In genomic region chr1:180250883-180251509, GRCh38 we compare ENCODE assay signal across 29 cellular contexts. TPM values are rescaled to one million over a fixed set of nuclear protein-coding genes. Genes with fewer than 3 reads are reported as not detected.
"Had no signal": no experiment of that assay in that cellular context is flagged by ENCODE, and none has a peak within 500 bp of the region (broad histone marks: within the 10 kb centered on the region; RNA-seq: fewer than 3 reads in every experiment).

No MANE protein-coding gene starts in this region.

- H3K27me3 ChIP-seq: hepatocyte, pancreas, right lobe of liver, testis, upper lobe of left lung, uterus had no signal

- H3K4me2 ChIP-seq: hepatocyte, smooth muscle cell had no signal

- H3K9me3 ChIP-seq: esophagus muscularis mucosa, gastroesophageal sphincter, heart left ventricle, pancreas, right lobe of liver, testis, tibial nerve, upper lobe of left lung, uterus had no signal

- H3K79me2 ChIP-seq: hepatocyte had no signal

- DNase-seq: central memory CD4-positive, alpha-beta T cell; effector CD8-positive, alpha-beta T cell; endodermal cell; foreskin keratinocyte; heart left ventricle; kidney; occipital lobe; stimulated activated CD4-positive, alpha-beta T cell treated with anti-CD3 and anti-CD28 coated beads, Interleukin-2, amount 100 ng/mL, for 24 hours; stimulated activated CD4-positive, alpha-beta T cell treated with anti-CD3 and anti-CD28 coated beads, Interleukin-4, amount 100 ng/mL, for 24 hours; stimulated activated naive CD8-positive, alpha-beta T cell treated with anti-CD3 and anti-CD28 coated beads, Interleukin-15, Interleukin-2, amounts not matched to agents 100 U/mL and 50 U/mL, for 24 hours; substantia nigra; testis; upper lobe of left lung; uterus had no signal

- H3K36me3 Mint-ChIP-seq: stimulated activated effector memory CD8-positive, alpha-beta T cell treated with anti-CD3 and anti-CD28 coated beads, Interleukin-12 subunit alpha, Interleukin-12 subunit beta, amount 100 ng/mL, for 72 hours had no signal

- FAIRE-seq: colon, endothelial cell of umbilical vein, kidney, pancreas had no signal

- H3K9me3 Mint-ChIP-seq: dendritic cell treated with granulocyte-macrophage colony-stimulating factor and Interleukin-4, amounts not matched to agents 40 ng/mL and 50 ng/mL, for 4 days; endodermal cell; nephron; stimulated activated effector memory CD8-positive, alpha-beta T cell treated with anti-CD3 and anti-CD28 coated beads, Interleukin-12 subunit alpha, Interleukin-12 subunit beta, amount 100 ng/mL, for 72 hours had no signal

- H3K4me3 ChIP-seq: esophagus muscularis mucosa, gastroesophageal sphincter, heart left ventricle, hepatocyte, pancreas, right lobe of liver, smooth muscle cell, testis, tibial nerve, upper lobe of left lung, uterus had no signal

- H3K4me1 ChIP-seq: esophagus muscularis mucosa, foreskin keratinocyte, gastroesophageal sphincter, heart left ventricle, right lobe of liver, testis, tibial nerve, upper lobe of left lung, uterus had no signal

- H3K36me3 ChIP-seq: esophagus muscularis mucosa, gastroesophageal sphincter, heart left ventricle, pancreas, right lobe of liver, tibial nerve, upper lobe of left lung, uterus had no signal

- H3K4me3 Mint-ChIP-seq: dendritic cell treated with granulocyte-macrophage colony-stimulating factor and Interleukin-4, amounts not matched to agents 40 ng/mL and 50 ng/mL, for 4 days; endodermal cell; nephron; stimulated activated effector memory CD8-positive, alpha-beta T cell treated with anti-CD3 and anti-CD28 coated beads, Interleukin-12 subunit alpha, Interleukin-12 subunit beta, amount 100 ng/mL, for 72 hours had no signal

- H3K4me1 Mint-ChIP-seq: endodermal cell had no signal

- H2AFZ ChIP-seq: hepatocyte had no signal

- H3K27ac ChIP-seq: esophagus muscularis mucosa, foreskin keratinocyte, gastroesophageal sphincter, heart left ventricle, hepatocyte, pancreas, right lobe of liver, testis, tibial nerve, upper lobe of left lung, uterus had no signal

- H3K27ac Mint-ChIP-seq: dendritic cell treated with granulocyte-macrophage colony-stimulating factor and Interleukin-4, amounts not matched to agents 40 ng/mL and 50 ng/mL, for 4 days; endodermal cell; nephron; progenitor cell of endocrine pancreas; stimulated activated effector memory CD8-positive, alpha-beta T cell treated with anti-CD3 and anti-CD28 coated beads, Interleukin-12 subunit alpha, Interleukin-12 subunit beta, amount 100 ng/mL, for 72 hours had no signal

RNA-seq across cellular contexts. Expression of gene LHX4, which starts 20.9 kb away (rescaled TPM):
- total RNA-seq: endodermal cell, endothelial cell of umbilical vein, epithelial cell of proximal tubule, esophagus muscularis mucosa, foreskin keratinocyte, gastroesophageal sphincter, heart left ventricle, kidney, lung microvascular endothelial cell, right lobe of liver, smooth muscle cell, tibial nerve, uterus had no signal
- polyA plus RNA-seq: endothelial cell of umbilical vein, foreskin keratinocyte, heart left ventricle, smooth muscle cell had no signal
